9 cellular contexts compared by ENCODE assay signal in the genomic region with DNA sequence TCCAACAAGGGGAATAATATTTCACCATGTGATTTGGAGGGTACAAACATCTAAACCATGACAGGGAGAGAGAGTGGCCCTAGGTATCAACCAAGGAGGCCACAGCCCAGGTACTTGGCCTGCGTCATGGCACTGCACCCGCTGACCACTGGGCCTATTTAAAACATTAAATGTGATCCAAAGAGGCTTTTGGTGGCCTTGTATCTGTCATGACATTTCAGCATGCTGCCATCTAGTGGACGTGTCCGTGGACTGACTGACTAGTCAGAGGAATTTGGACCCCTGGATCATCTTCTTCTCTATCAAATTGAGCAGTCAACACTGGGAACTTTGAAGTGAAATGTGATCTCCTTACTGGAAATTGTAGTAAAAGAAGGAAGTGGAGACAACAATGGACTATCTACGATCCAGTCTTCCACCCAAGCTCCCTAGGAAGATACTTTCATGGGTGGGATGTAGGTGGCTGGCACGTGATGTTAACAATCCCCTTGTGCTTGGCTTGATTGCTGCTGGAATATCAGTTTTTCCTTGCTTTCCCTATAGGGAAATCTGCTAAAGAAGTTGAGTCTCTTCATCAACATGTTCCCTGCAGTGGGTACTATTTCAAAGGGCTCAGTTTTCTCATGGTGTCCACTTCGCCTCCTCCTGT. TPM values are rescaled to one million over a fixed set of nuclear protein-coding genes. Genes with fewer than 3 reads are reported as not detected.
DNase-seq lines count a peak whose midpoint lies in the region; ATAC-seq, FAIRE-seq and TF ChIP-seq lines count a peak whose summit lies in the region.
"Had no signal": no experiment of that assay in that cellular context is flagged by ENCODE, and none has a peak within 500 bp of the region (broad histone marks: within the 10 kb centered on the region; RNA-seq: fewer than 3 reads in every experiment).

No MANE protein-coding gene starts in this region.

- TF ChIP-seq CTCF in VCaP (conservative IDR thresholded peaks at IDR 0.05), result peak; percentile 67
- TF ChIP-seq CTCF in fibroblast of the aortic adventitia (IDR thresholded peaks at IDR 0.05; ENCODE audit: insufficient read depth, low read length), result peak; percentile 48
- peak in 1 of 2 donors; percentile 32 for TF ChIP-seq CTCF in suprapubic skin (IDR thresholded peaks at IDR 0.05)

- WGBS in small intestine, 3 donors, result 28 to 49% (median 33%) methylated on average over 7 of the region's 7 CpGs
- WGBS in suprapubic skin, result 44% methylated on average over 7 of the region's 7 CpGs

- H3K9me3 ChIP-seq in small intestine (ENCODE audit: control insufficient read depth, low read depth) (no peaks in the 10 kb centered on the region), suprapubic skin (no peaks in the 10 kb centered on the region)
- H3K9me3 ChIP-seq: BLaER1 had no signal

- no peak overlapping the region for H3K4me3 ChIP-seq in fibroblast of the aortic adventitia (ENCODE audit: low read depth, low read length)
- H3K4me3 ChIP-seq in small intestine (ENCODE audit: low read depth in 1 of 2, low read length in 2 of 2), result no peak overlapping the region
- no peak overlapping the region for H3K4me3 ChIP-seq in suprapubic skin
- H3K4me3 ChIP-seq: BLaER1 had no signal

- no peaks in the 10 kb centered on the region for H3K36me3 ChIP-seq in small intestine (ENCODE audit: control insufficient read depth in 2 of 2, insufficient read depth in 2 of 2, low read length in 2 of 2)
- no peaks in the 10 kb centered on the region for H3K36me3 ChIP-seq in suprapubic skin
- H3K36me3 ChIP-seq: BLaER1 had no signal

- no peak for TF ChIP-seq POLR2A in suprapubic skin (IDR thresholded peaks at IDR 0.05)

- ATAC-seq in GM19467 (IDR thresholded peaks at IDR 0.05; ENCODE audit: unreplicated experiment), result peak; percentile 72

- DNase-seq in NCI-H1436 (lab: John Stamatoyannopoulos, UW), result peak; percentile 1
- DNase-seq in NCI-H1436 treated with DMSO at 0.1 percent for 48 hours (lab: John Stamatoyannopoulos, UW), result no peak
- DNase-seq in Kasumi-1 (lab: John Stamatoyannopoulos, UW), result peak; percentile 80 to 88
- DNase-seq in fibroblast of the aortic adventitia (ENCODE audit: low read depth), result peak; percentile 57
- DNase-seq in small intestine, result peak; percentile 44
- DNase-seq in suprapubic skin (ENCODE audit: low spot score in 2 of 2), result no peak

- no peak for TF ChIP-seq EP300 in suprapubic skin (IDR thresholded peaks at IDR 0.05)

- H3K27ac ChIP-seq in VCaP (no peak overlapping the region), small intestine (ENCODE audit: low read depth in 1 of 2, low read length in 1 of 2) (no peak overlapping the region), suprapubic skin (no peak overlapping the region)
- H3K27ac ChIP-seq: BLaER1 had no signal

- H3K27me3 ChIP-seq in small intestine (ENCODE audit: control insufficient read depth in 2 of 2, insufficient read depth in 2 of 2, low read length in 2 of 2) (no peaks in the 10 kb centered on the region), suprapubic skin (no peaks in the 10 kb centered on the region)
- H3K27me3 ChIP-seq: BLaER1 had no signal

- FAIRE-seq in small intestine (lab: Jason Lieb, UNC), result no peak

- no peaks in the 10 kb centered on the region for H3K4me1 ChIP-seq in small intestine (ENCODE audit: control insufficient read depth in 2 of 2, insufficient read depth in 1 of 2, low read depth in 1 of 2, low read length in 1 of 2)
- peaks cover 3% of the 10 kb centered on the region for H3K4me1 ChIP-seq in suprapubic skin

RNA-seq across cellular contexts. Expression of gene ITGA8, which starts 24.6 kb away (rescaled TPM):
- total RNA-seq in fibroblast of the aortic adventitia (ENCODE audit: low replicate concordance) (2.6 and 38.5 TPM in 2 replicates), suprapubic skin (1 to 10 TPM; 1.9 to 4.7 (median 2.5) TPM)
- 1 to 10 TPM in 1 of 3 donors, under 1 TPM in 1, not detected in 1; 0.81 to 2.6 TPM for polyA plus RNA-seq in small intestine

Comparison
In these comparisons a context has a peak if more than half of its experiments do, and no peak if none do; other contexts are left out.
1. DNase-seq: peak in NCI-H1436 (single experiment), Kasumi-1 (2 of 2), fibroblast of the aortic adventitia (single experiment) and small intestine (single experiment); none in NCI-H1436 treated with DMSO at 0.1 percent for 48 hours (single experiment) and suprapubic skin (0 of 2).